15 cellular contexts compared by ENCODE assay signal in genomic region chr6:111599259-111599658, GRCh38. TPM values are rescaled to one million over a fixed set of nuclear protein-coding genes. Genes with fewer than 3 reads are reported as not detected.
DNase-seq lines count a peak whose midpoint lies in the region; ATAC-seq, FAIRE-seq and TF ChIP-seq lines count a peak whose summit lies in the region.
"Had no signal": no experiment of that assay in that cellular context is flagged by ENCODE, and none has a peak within 500 bp of the region (broad histone marks: within the 10 kb centered on the region; RNA-seq: fewer than 3 reads in every experiment).

No MANE protein-coding gene starts in this region.

- TF ChIP-seq EP300 in sigmoid colon (IDR thresholded peaks at IDR 0.05), result no peak

- H3K27me3 Mint-ChIP-seq in activated T-helper 17 cell treated with anti-CD3 and anti-CD28 coated beads, Interleukin-2, amount 50 U/mL, for 72 hours, result no peaks in the 10 kb centered on the region

- no peaks in the 10 kb centered on the region for H3K9me3 Mint-ChIP-seq in activated T-helper 17 cell treated with anti-CD3 and anti-CD28 coated beads, Interleukin-2, amount 50 U/mL, for 72 hours

- peak overlapping the region; percentile 58 for H3K27ac Mint-ChIP-seq in activated T-helper 17 cell treated with anti-CD3 and anti-CD28 coated beads, Interleukin-2, amount 50 U/mL, for 72 hours
- H3K27ac Mint-ChIP-seq: activated CD8-positive, alpha-beta T cell treated with anti-CD3 and anti-CD28 coated beads, Interleukin-2, amount 10 ng/mL, durations not matched to agents 7 days and 5 days had no signal

- no peak overlapping the region for H2AFZ ChIP-seq in keratinocyte (ENCODE audit: control insufficient read depth, low read length)

- intact Hi-C loops in sigmoid colon (cut with DNase I), result no loop called here

- FAIRE-seq in keratinocyte (lab: Jason Lieb, UNC) (no peak), GM19239 (lab: Jason Lieb, UNC) (no peak)

- H3K4me1 Mint-ChIP-seq in activated T-helper 17 cell treated with anti-CD3 and anti-CD28 coated beads, Interleukin-2, amount 50 U/mL, for 72 hours, result peaks cover 34% of the 10 kb centered on the region

- no peak overlapping the region for H3K4me3 ChIP-seq in BLaER1 treated with 17β-estradiol and CSF1 and Interleukin-3, amounts not matched to agents 10 nM and 100 nM
- H3K4me3 ChIP-seq in keratinocyte (ENCODE audit: control insufficient read depth in 2 of 3, extremely low read depth in 1 of 3, insufficient read depth in 2 of 3, low read depth in 1 of 3, low read length in 3 of 3) (no peak overlapping the region), sigmoid colon (no peak overlapping the region)
- H3K4me3 ChIP-seq: MG63 had no signal

- peaks cover 92% of the 10 kb centered on the region for H3K79me2 ChIP-seq in keratinocyte (ENCODE audit: control insufficient read depth, insufficient read depth, low read length)

- peak overlapping the region in 2 of 11 experiments; percentile 20 to 30; a peak in 4 of 22 replicates for H3K27ac ChIP-seq in BLaER1 treated with 17β-estradiol and CSF1 and Interleukin-3, amounts not matched to agents 10 nM and 100 nM
- H3K27ac ChIP-seq in keratinocyte (ENCODE audit: control insufficient read depth, insufficient read depth, low read length), result peak overlapping the region; percentile 42
- peak overlapping the region; percentile 66 to 98 (median 94) for H3K27ac ChIP-seq in sigmoid colon
- H3K27ac ChIP-seq: foreskin keratinocyte had no signal

- DNase-seq in keratinocyte (ENCODE audit: low read depth, low spot score) (no peak), sigmoid colon (no peak), HPDE6-E6E7 (ENCODE audit: extremely low spot score) (no peak), T-helper 1 cell (no peak), GM19239 (ENCODE audit: insufficient read length, low spot score) (no peak)
- DNase-seq: activated CD8-positive, alpha-beta T cell treated with anti-CD3 and anti-CD28 coated beads, Interleukin-2, amount 10 ng/mL, durations not matched to agents 7 days and 5 days; effector memory CD4-positive, alpha-beta T cell; foreskin keratinocyte; GOT3; MG63; NCI-H2029; NCI-H510A treated with DMSO at 0.1 percent for 48 hours had no signal

- H3K9ac ChIP-seq in BLaER1 treated with 17β-estradiol and CSF1 and Interleukin-3, amounts not matched to agents 10 nM and 100 nM, result no peak overlapping the region
- H3K9ac ChIP-seq in keratinocyte (ENCODE audit: control insufficient read depth, extremely low read depth, insufficient read depth, low read length), result no peak overlapping the region

- H3K36me3 Mint-ChIP-seq in activated T-helper 17 cell treated with anti-CD3 and anti-CD28 coated beads, Interleukin-2, amount 50 U/mL, for 72 hours (ENCODE audit: low read depth), result peaks cover 78% of the 10 kb centered on the region

- H3K4me2 ChIP-seq in BLaER1 treated with 17β-estradiol and CSF1 and Interleukin-3, amounts not matched to agents 10 nM and 100 nM, result peak overlapping the region in 8 of 11 experiments; percentile 6 to 97 (median 30); a peak in 9 of 22 replicates
- no peak overlapping the region for H3K4me2 ChIP-seq in keratinocyte (ENCODE audit: control insufficient read depth, extremely low read depth, insufficient read depth, low read depth, low read length)

- H4K20me1 ChIP-seq in BLaER1 treated with 17β-estradiol and CSF1 and Interleukin-3, amounts not matched to agents 10 nM and 100 nM, result peaks cover 0 to 41% (median 5%) of the 10 kb centered on the region in 11 experiments; a peak in 9 of 22 replicates
- H4K20me1 ChIP-seq in keratinocyte (ENCODE audit: control insufficient read depth, extremely low read depth, insufficient read depth, low read length), result no peaks in the 10 kb centered on the region

- peaks cover 10 to 76% (median 66%) of the 10 kb centered on the region in 11 experiments; a peak in 21 of 22 replicates for H3K36me3 ChIP-seq in BLaER1 treated with 17β-estradiol and CSF1 and Interleukin-3, amounts not matched to agents 10 nM and 100 nM
- H3K36me3 ChIP-seq in keratinocyte (ENCODE audit: control insufficient read depth in 2 of 2, extremely low read depth in 1 of 2, insufficient read depth in 2 of 2, low read length in 2 of 2) (peaks cover 16 to 57% of the 10 kb centered on the region in 2 experiments), sigmoid colon (no peaks in the 10 kb centered on the region)

- ATAC-seq in activated T-helper 17 cell treated with anti-CD3 and anti-CD28 coated beads, Interleukin-2, amount 50 U/mL, for 72 hours (replicated peaks), result no peak
- no peak for ATAC-seq in GM18861 (IDR thresholded peaks at IDR 0.05; ENCODE audit: unreplicated experiment)
- ATAC-seq: activated CD8-positive, alpha-beta T cell treated with anti-CD3 and anti-CD28 coated beads, Interleukin-2, amount 10 ng/mL, durations not matched to agents 7 days and 5 days; foreskin keratinocyte had no signal

- H3K9me3 ChIP-seq in BLaER1 treated with 17β-estradiol and CSF1 and Interleukin-3, amounts not matched to agents 10 nM and 100 nM (replicated peaks in 1 of 11), result no peaks in the 10 kb centered on the region
- no peaks in the 10 kb centered on the region for H3K9me3 ChIP-seq in keratinocyte (ENCODE audit: control insufficient read depth, low read depth, low read length)
- no peaks in the 10 kb centered on the region for H3K9me3 ChIP-seq in sigmoid colon
- H3K9me3 ChIP-seq: MG63 had no signal

- H3K9me1 ChIP-seq in keratinocyte (ENCODE audit: control insufficient read depth, extremely low read depth, insufficient read depth, low read length), result peaks cover 2% of the 10 kb centered on the region

- no peak for TF ChIP-seq CTCF in keratinocyte (optimal IDR thresholded peaks at IDR 0.05 in 1 of 3, IDR thresholded peaks at IDR 0.05 in 1 of 3, conservative IDR thresholded peaks at IDR 0.05 in 1 of 3; ENCODE audit: extremely low read depth in 1 of 3, insufficient read depth in 2 of 3, low read length in 3 of 3)
- no peak for TF ChIP-seq CTCF in sigmoid colon (IDR thresholded peaks at IDR 0.05)

- dilution Hi-C loops in keratinocyte (cut with MboI; ENCODE audit: extremely low pct_ligation_motif_present, low sequenced_read_pairs), result no loop called here

- TF ChIP-seq POLR2A in sigmoid colon (IDR thresholded peaks at IDR 0.05), result no peak

- no peaks in the 10 kb centered on the region for H3K27me3 ChIP-seq in BLaER1 treated with 17β-estradiol and CSF1 and Interleukin-3, amounts not matched to agents 10 nM and 100 nM
- H3K27me3 ChIP-seq in keratinocyte (ENCODE audit: control insufficient read depth, extremely low read depth, insufficient read depth, low read length), result no peaks in the 10 kb centered on the region
- no peaks in the 10 kb centered on the region for H3K27me3 ChIP-seq in sigmoid colon
- H3K27me3 ChIP-seq: foreskin keratinocyte, MG63 had no signal

- 89% methylated on average over 3 of the region's 3 CpGs for WGBS in sigmoid colon, 2 donors

- H3K4me1 ChIP-seq in BLaER1 treated with 17β-estradiol and CSF1 and Interleukin-3, amounts not matched to agents 10 nM and 100 nM, result peaks cover 32 to 90% (median 74%) of the 10 kb centered on the region in 10 experiments
- H3K4me1 ChIP-seq in keratinocyte (ENCODE audit: control insufficient read depth, extremely low read depth, insufficient read depth, low read length) (peaks cover 46% of the 10 kb centered on the region), sigmoid colon (peaks cover 0 to 73% (median 66%) of the 10 kb centered on the region in 4 donors)

- no peak overlapping the region for H3K4me3 Mint-ChIP-seq in activated T-helper 17 cell treated with anti-CD3 and anti-CD28 coated beads, Interleukin-2, amount 50 U/mL, for 72 hours
- H3K4me3 Mint-ChIP-seq: activated CD8-positive, alpha-beta T cell treated with anti-CD3 and anti-CD28 coated beads, Interleukin-2, amount 10 ng/mL, durations not matched to agents 7 days and 5 days had no signal

RNA-seq across cellular contexts. Expression of gene TRAF3IP2, which starts 6.4 kb away (rescaled TPM):
- total RNA-seq in activated T-helper 17 cell treated with anti-CD3 and anti-CD28 coated beads, Interleukin-2, amount 50 U/mL, for 72 hours, result 10 to 100 TPM; 36.5 to 63.6 TPM
- 76.8 to 81.6 TPM (median 81.1 TPM) in 3 replicates for polyA plus RNA-seq in keratinocyte
- polyA plus RNA-seq in keratinocyte (2011; ENCODE audit: low read depth), result 47.7 TPM
- 83.9 and 87.4 TPM in 2 replicates for polyA plus RNA-seq in keratinocyte (2011; cell fraction: cytosol; rRNA removed)
- polyA plus RNA-seq in keratinocyte (2011; cell fraction: nucleus; rRNA removed), result 81.5 and 96.9 TPM in 2 replicates
- polyA plus RNA-seq in keratinocyte (2012; ENCODE audit: low replicate concordance), result 74.8 and 75.5 TPM in 2 replicates
- 89.6 to 152 TPM (median 117 TPM) in 3 replicates for polyA minus RNA-seq in keratinocyte
- polyA minus RNA-seq in keratinocyte (2011; cell fraction: cytosol; rRNA and poly(A)+ RNA removed), result 76.4 TPM
- 48.5 and 58.3 TPM in 2 replicates for polyA minus RNA-seq in keratinocyte (2011; cell fraction: nucleus; rRNA and poly(A)+ RNA removed)
- total RNA-seq in sigmoid colon, result 10 to 100 TPM; 15.8 to 21.4 (median 17.3) TPM
- 10 to 100 TPM; 39.2 to 58.5 (median 48.0) TPM for polyA plus RNA-seq in sigmoid colon
